23 cellular contexts compared by ENCODE assay signal in genomic region chr6:87608802-87609201, GRCh38.
"Had no signal": no experiment of that assay in that cellular context is flagged by ENCODE, and none has a peak within 500 bp of the region (broad histone marks: within the 10 kb centered on the region; RNA-seq: fewer than 3 reads in every experiment).

No MANE protein-coding gene starts in this region.

- DNase-seq: natural killer cell; occipital lobe; ovary; posterior cingulate gyrus; psoas muscle; right cardiac atrium; spleen; stimulated activated CD4-positive, alpha-beta T cell treated with anti-CD3 and anti-CD28 coated beads, Interleukin-12 subunit alpha, Interleukin-12 subunit beta, amount 100 ng/mL, for 4 hours; stimulated activated CD4-positive, alpha-beta T cell treated with anti-CD3 and anti-CD28 coated beads, Interleukin-1b, Interleukin-23, amount 100 ng/mL, for 48 hours; stimulated activated CD4-positive, alpha-beta T cell treated with anti-CD3 and anti-CD28 coated beads, Interleukin-4, amount 100 ng/mL, for 1 hour; stimulated activated CD4-positive, alpha-beta T cell treated with anti-CD3 and anti-CD28 coated beads, Interleukin-4, amount 100 ng/mL, for 4 hours; stimulated activated CD8-positive, alpha-beta memory T cell treated with anti-CD3 and anti-CD28 coated beads, Interleukin-4, amount 100 ng/mL, for 48 hours; stimulated activated naive CD4-positive, alpha-beta T cell; stimulated activated naive CD8-positive, alpha-beta T cell treated with anti-CD3 and anti-CD28 coated beads, Interleukin-15, amount 100 ng/mL, for 72 hours; stimulated activated naive CD8-positive, alpha-beta T cell treated with anti-CD3 and anti-CD28 coated beads, Interleukin-15, Interleukin-2, amounts not matched to agents 100 U/mL and 50 U/mL, for 24 hours; substantia nigra; testis; tibial artery; transverse colon; upper lobe of right lung; uterus had no signal

- ATAC-seq: natural killer cell; psoas muscle; right cardiac atrium; sciatic nerve; stimulated activated memory B cell treated with anti-CD40 and anti-IgM and Interleukin-4, amounts not matched to agents 10 μg/mL and 1 μg/mL and 100 μg/mL, for 72 hours; stimulated activated naive CD8-positive, alpha-beta T cell treated with anti-CD3 and anti-CD28 coated beads, Interleukin-15, amount 100 ng/mL, for 72 hours; stimulated activated naive CD8-positive, alpha-beta T cell treated with anti-CD3 and anti-CD28 coated beads, Interleukin-15, Interleukin-2, amounts not matched to agents 100 U/mL and 50 U/mL, for 24 hours; upper lobe of right lung had no signal
